ENCODE assay signal across 18 cellular contexts in genomic region chr1:223759273-223759672, GRCh38. TPM values are rescaled to one million over a fixed set of nuclear protein-coding genes. Genes with fewer than 3 reads are reported as not detected.
DNase-seq lines count a peak whose midpoint lies in the region; TF ChIP-seq lines count a peak whose summit lies in the region.
"Had no signal": no experiment of that assay in that cellular context is flagged by ENCODE, and none has a peak within 500 bp of the region (broad histone marks: within the 10 kb centered on the region; RNA-seq: fewer than 3 reads in every experiment).

No MANE protein-coding gene starts in this region.

- no peak overlapping the region for H2AFZ ChIP-seq in Karpas-422 (ENCODE audit: low read length)

- no peaks in the 10 kb centered on the region for H3K9me3 Mint-ChIP-seq in activated T-cell treated with anti-CD3 and anti-CD28 coated beads, Interleukin-2, amount 50 U/mL, for 24 hours
- no peaks in the 10 kb centered on the region for H3K9me3 Mint-ChIP-seq in immature natural killer cell
- H3K9me3 Mint-ChIP-seq: activated T-helper 2 cell treated with anti-CD3 and anti-CD28 coated beads, Interferon-gamma antibody, Interleukin-2, Interleukin-4, amounts not matched to agents 10 μg/mL and 5 μg/mL and 100 μg/mL, durations not matched to agents 14 hours and 24 hours and 36 hours; CD14-positive monocyte had no signal

- H3K9ac ChIP-seq in Karpas-422 (ENCODE audit: low read length): no peak overlapping the region

- WGBS in iPS DF 6.9 (ENCODE audit: insufficient coverage, insufficient read length): no CpG with 5 or more reads among the region's 13 CpGs

- no peaks in the 10 kb centered on the region for H3K9me3 ChIP-seq in HEK293 (ENCODE audit: control insufficient read depth, insufficient read depth, low read depth, low read length)
- H3K9me3 ChIP-seq in iPS DF 6.9 (ENCODE audit: control insufficient read depth, insufficient read depth, low read length): no peaks in the 10 kb centered on the region
- no peaks in the 10 kb centered on the region for H3K9me3 ChIP-seq in Karpas-422 (ENCODE audit: low read length)
- no peaks in the 10 kb centered on the region for H3K9me3 ChIP-seq in vagina
- H3K9me3 ChIP-seq: A549, uterus had no signal

- POLR2A ChIA-PET in HEK293 (lab: Yijun Ruan, JAX): interaction anchor here (1.3 kb wide), 1 partner anchor 13 kb away, joined by 3 read pairs; no protein-coding TSS in a partner anchor

- peak overlapping the region; percentile 29 for H3K27ac Mint-ChIP-seq in activated T-cell treated with anti-CD3 and anti-CD28 coated beads, Interleukin-2, amount 50 U/mL, for 24 hours
- peak overlapping the region in 3 of 6 donors; percentile 11 to 56 (median 17) for H3K27ac Mint-ChIP-seq in immature natural killer cell
- H3K27ac Mint-ChIP-seq: activated T-helper 2 cell treated with anti-CD3 and anti-CD28 coated beads, Interferon-gamma antibody, Interleukin-2, Interleukin-4, amounts not matched to agents 10 μg/mL and 5 μg/mL and 100 μg/mL, durations not matched to agents 14 hours and 24 hours and 36 hours had no signal

- H3K27ac ChIP-seq in HEK293 (ENCODE audit: extremely low read depth, low read depth, low read length) (no peak overlapping the region), iPS DF 6.9 (ENCODE audit: low read length) (no peak overlapping the region), Karpas-422 (ENCODE audit: low read length) (no peak overlapping the region), vagina (no peak overlapping the region)
- H3K27ac ChIP-seq: A549, uterus had no signal

- no peaks in the 10 kb centered on the region for H3K4me1 Mint-ChIP-seq in activated T-cell treated with anti-CD3 and anti-CD28 coated beads, Interleukin-2, amount 50 U/mL, for 24 hours (ENCODE audit: low read depth)
- H3K4me1 Mint-ChIP-seq in immature natural killer cell: no peaks in the 10 kb centered on the region

- in situ Hi-C loops in SK-MEL-5 (cut with HindIII; ENCODE audit: low pct_unique_long_range_greater_than_20kb, low sequenced_read_pairs): no loop called here

- no peak overlapping the region for H3K4me3 Mint-ChIP-seq in activated T-cell treated with anti-CD3 and anti-CD28 coated beads, Interleukin-2, amount 50 U/mL, for 24 hours
- no peak overlapping the region for H3K4me3 Mint-ChIP-seq in immature natural killer cell
- H3K4me3 Mint-ChIP-seq: CD14-positive monocyte had no signal

- no peaks in the 10 kb centered on the region for H3K4me1 ChIP-seq in HEK293 (ENCODE audit: control insufficient read depth, insufficient read depth, low read length)
- H3K4me1 ChIP-seq in iPS DF 6.9 (ENCODE audit: control insufficient read depth, insufficient read depth, low read length): no peaks in the 10 kb centered on the region
- no peaks in the 10 kb centered on the region for H3K4me1 ChIP-seq in Karpas-422 (ENCODE audit: low read length)
- H3K4me1 ChIP-seq in vagina: no peaks in the 10 kb centered on the region
- H3K4me1 ChIP-seq: A549, uterus had no signal

- H3K4me3 ChIP-seq in HEK293 (ENCODE audit: low read depth, low read length) (no peak overlapping the region), iPS DF 6.9 (ENCODE audit: low read length) (no peak overlapping the region), Karpas-422 (ENCODE audit: low read length) (no peak overlapping the region), vagina (no peak overlapping the region)
- H3K4me3 ChIP-seq: A549, uterus had no signal

- TF ChIP-seq CTCF in HEK293 (tag by site-specific recombination; IDR thresholded peaks at IDR 0.05) (peak; percentile 40; the same call in 1 of the 2 replicates), vagina (IDR thresholded peaks at IDR 0.05) (no peak)

- H3K27me3 Mint-ChIP-seq in activated T-cell treated with anti-CD3 and anti-CD28 coated beads, Interleukin-2, amount 50 U/mL, for 24 hours: no peaks in the 10 kb centered on the region
- H3K27me3 Mint-ChIP-seq in immature natural killer cell (ENCODE audit: low read depth in 3 of 3): peaks cover 0 to 2% (median 2%) of the 10 kb centered on the region in 3 donors

- H3K36me3 Mint-ChIP-seq in activated T-cell treated with anti-CD3 and anti-CD28 coated beads, Interleukin-2, amount 50 U/mL, for 24 hours (ENCODE audit: low read depth): peaks cover 83% of the 10 kb centered on the region
- peaks cover 24 to 41% (median 27%) of the 10 kb centered on the region in 3 donors for H3K36me3 Mint-ChIP-seq in immature natural killer cell

- H3K4me2 ChIP-seq in Karpas-422 (ENCODE audit: low read depth, low read length, poor library complexity, severe bottlenecking): no peak overlapping the region
- H3K4me2 ChIP-seq: A549 had no signal

- H3K9me2 ChIP-seq in Karpas-422 (replicated peaks; ENCODE audit: insufficient read depth, low read length): no peaks in the 10 kb centered on the region

- H3K36me3 ChIP-seq in HEK293 (ENCODE audit: control insufficient read depth in 2 of 2, insufficient read depth in 1 of 2, low read length in 2 of 2): peaks cover 38 to 92% of the 10 kb centered on the region in 2 experiments
- no peaks in the 10 kb centered on the region for H3K36me3 ChIP-seq in iPS DF 6.9 (ENCODE audit: control insufficient read depth, insufficient read depth, low read length)
- no peaks in the 10 kb centered on the region for H3K36me3 ChIP-seq in Karpas-422 (ENCODE audit: insufficient read depth, low read length)
- H3K36me3 ChIP-seq in vagina: peaks cover 0 to 85% of the 10 kb centered on the region in 2 donors
- H3K36me3 ChIP-seq: uterus had no signal

- CTCF ChIA-PET in HEK293 (lab: Yijun Ruan, JAX): interaction anchor here (0.9 to 1.3 kb wide), 4 partner anchors 22 to 96 kb away, joined by 3 read pairs; no protein-coding TSS in a partner anchor

- H3K79me2 ChIP-seq in Karpas-422 (ENCODE audit: low read length): no peaks in the 10 kb centered on the region

- H3K27me3 ChIP-seq in iPS DF 6.9 (ENCODE audit: control insufficient read depth, insufficient read depth, low read length): no peaks in the 10 kb centered on the region
- H3K27me3 ChIP-seq in Karpas-422 (ENCODE audit: low read length): no peaks in the 10 kb centered on the region
- no peaks in the 10 kb centered on the region for H3K27me3 ChIP-seq in vagina
- H3K27me3 ChIP-seq: uterus had no signal

- no peaks in the 10 kb centered on the region for H4K20me1 ChIP-seq in Karpas-422 (ENCODE audit: insufficient read depth, low read depth, low read length)

- DNase-seq in activated T-cell treated with anti-CD3 and anti-CD28 coated beads, Interleukin-2, amount 50 U/mL, for 24 hours: no peak
- DNase-seq in activated T-cell treated with anti-CD3 and anti-CD28 coated beads for 4 hours (no peak), SK-MEL-5 (ENCODE audit: low read depth, low spot score) (peak; percentile 7), iPS DF 6.9 (ENCODE audit: low read depth, low spot score) (peak; percentile 45), Karpas-422 (no peak), vagina (ENCODE audit: extremely low spot score in 2 of 2) (no peak), immature natural killer cell (no peak)
- DNase-seq: activated CD4-positive, alpha-beta T cell treated with anti-CD3 and anti-CD28 coated beads for 1 hour; DMS79 treated with DMSO at 0.1 percent for 48 hours; effector CD8-positive, alpha-beta T cell; NCI-H748 treated with DMSO at 0.1 percent for 48 hours; nucleus accumbens; T1000; uterus had no signal

- TF ChIP-seq POLR2A in vagina (IDR thresholded peaks at IDR 0.05): no peak

- intact Hi-C loops in vagina (cut with DNase I): no loop called here

TF ChIP-seq in HEK293, 187 proteins besides CTCF, POLR2A, EP300 and RAD21:
- TF ChIP-seq ZNF600 (tag by site-specific recombination; IDR thresholded peaks at IDR 0.05) (no peak), ZNF610 (tag by site-specific recombination; IDR thresholded peaks at IDR 0.05; ENCODE audit: borderline replicate concordance) (no peak), KLF7 (tag by site-specific recombination; IDR thresholded peaks at IDR 0.05; ENCODE audit: borderline replicate concordance) (no peak)

RNA-seq across cellular contexts. Expression of gene CAPN2, which starts 46.9 kb away (rescaled TPM):
- 75.9 and 76.0 TPM in 2 replicates for total RNA-seq in SK-MEL-5 (2014; rRNA removed; shearing (Covaris generic))
- 75.5 and 86.5 TPM in 2 replicates for polyA plus RNA-seq in SK-MEL-5 (2015; cell fraction: cytosol; rRNA removed)
- polyA plus RNA-seq in SK-MEL-5 (2015; cell fraction: nucleus; rRNA removed): 95.7 and 99.1 TPM in 2 replicates
- not detected in 2 replicates for total RNA-seq in Karpas-422 (2014; rRNA removed; shearing (Covaris generic); ENCODE audit: low replicate concordance)
- total RNA-seq in vagina: 208 TPM
- 100 to 1,000 TPM; 126 to 232 (median 141) TPM for polyA plus RNA-seq in immature natural killer cell

Comparison
In these comparisons a context has a peak if more than half of its experiments do, and no peak if none do; other contexts are left out.
1. DNase-seq: peak in SK-MEL-5 (single experiment) and iPS DF 6.9 (single experiment); none in activated T-cell treated with anti-CD3 and anti-CD28 coated beads, Interleukin-2, amount 50 U/mL, for 24 hours (single experiment), activated T-cell treated with anti-CD3 and anti-CD28 coated beads for 4 hours (single experiment), Karpas-422 (single experiment), vagina (0 of 2) and immature natural killer cell (0 of 3).
2. RNA of gene CAPN2, which starts 46.9 kb away (total RNA-seq): 208 TPM in vagina (single experiment) and 75.9 to 76.0 TPM in SK-MEL-5; not detected in Karpas-422; every median in the first group is over 10 times any median in the second.